In genomic region chr10:132960071-132960472, GRCh38 we compare ENCODE assay signal across 16 cellular contexts. TPM values are rescaled to one million over a fixed set of nuclear protein-coding genes. Genes with fewer than 3 reads are reported as not detected.
"Had no signal": no experiment of that assay in that cellular context is flagged by ENCODE, and none has a peak within 500 bp of the region (broad histone marks: within the 10 kb centered on the region; RNA-seq: fewer than 3 reads in every experiment).

No MANE protein-coding gene starts in this region.

- H3K4me3 ChIP-seq: stomach, thoracic aorta had no signal

- H3K27me3 ChIP-seq: brain microvascular endothelial cell had no signal

- H3K36me3 ChIP-seq: brain microvascular endothelial cell, neutrophil, stomach, thoracic aorta had no signal

- H3K4me1 ChIP-seq: foreskin keratinocyte had no signal

- H3K36me3 Mint-ChIP-seq: activated naive CD8-positive, alpha-beta T cell treated with anti-CD3 and anti-CD28 coated beads, Interleukin-2, amount 10 ng/mL, durations not matched to agents 7 days and 5 days; naive thymus-derived CD8-positive, alpha-beta T cell had no signal

- H3K27ac ChIP-seq: brain microvascular endothelial cell, foreskin keratinocyte, neutrophil, stomach, thoracic aorta had no signal

- ATAC-seq: activated CD8-positive, alpha-beta T cell treated with anti-CD3 and anti-CD28 coated beads for 36 hours; activated T-cell treated with anti-CD3 and anti-CD28 coated beads, Interleukin-2, amount 50 U/mL, for 72 hours; foreskin keratinocyte; naive thymus-derived CD8-positive, alpha-beta T cell; T-helper 17 cell had no signal

- H3K4me3 Mint-ChIP-seq: activated CD8-positive, alpha-beta T cell treated with anti-CD3 and anti-CD28 coated beads for 36 hours; activated naive CD8-positive, alpha-beta T cell treated with anti-CD3 and anti-CD28 coated beads, Interleukin-2, amount 10 ng/mL, durations not matched to agents 7 days and 5 days; activated T-cell treated with anti-CD3 and anti-CD28 coated beads, Interleukin-2, amount 50 U/mL, for 72 hours; naive thymus-derived CD8-positive, alpha-beta T cell; T-helper 17 cell had no signal

- H3K9me3 ChIP-seq: neutrophil, stomach, thoracic aorta had no signal

- H3K27ac Mint-ChIP-seq: activated CD8-positive, alpha-beta T cell treated with anti-CD3 and anti-CD28 coated beads for 36 hours; activated naive CD8-positive, alpha-beta T cell treated with anti-CD3 and anti-CD28 coated beads, Interleukin-2, amount 10 ng/mL, durations not matched to agents 7 days and 5 days; activated T-cell treated with anti-CD3 and anti-CD28 coated beads, Interleukin-2, amount 50 U/mL, for 72 hours; naive thymus-derived CD8-positive, alpha-beta T cell; T-helper 17 cell had no signal

- H3K9me3 Mint-ChIP-seq: activated CD8-positive, alpha-beta T cell treated with anti-CD3 and anti-CD28 coated beads for 36 hours; activated naive CD8-positive, alpha-beta T cell treated with anti-CD3 and anti-CD28 coated beads, Interleukin-2, amount 10 ng/mL, durations not matched to agents 7 days and 5 days; naive thymus-derived CD8-positive, alpha-beta T cell had no signal

- DNase-seq: activated CD4-positive, alpha-beta T cell treated with anti-CD3 and anti-CD28 coated beads for 48 hours; activated CD8-positive, alpha-beta T cell treated with anti-CD3 and anti-CD28 coated beads for 36 hours; activated naive CD8-positive, alpha-beta T cell treated with anti-CD3 and anti-CD28 coated beads, Interleukin-2, amount 10 ng/mL, durations not matched to agents 7 days and 5 days; activated T-cell treated with anti-CD3 and anti-CD28 coated beads, Interleukin-2, amount 50 U/mL, for 72 hours; brain microvascular endothelial cell; cerebellar nuclear complex; effector CD8-positive, alpha-beta T cell; foreskin keratinocyte; glutamatergic neuron; mammary epithelial cell; naive thymus-derived CD8-positive, alpha-beta T cell; stomach; T-helper 17 cell had no signal

RNA-seq across cellular contexts. Expression of gene CFAP46, which starts 17.7 kb away (rescaled TPM):
- total RNA-seq: activated naive CD8-positive, alpha-beta T cell treated with anti-CD3 and anti-CD28 coated beads, Interleukin-2, amount 10 ng/mL, durations not matched to agents 7 days and 5 days; naive thymus-derived CD8-positive, alpha-beta T cell; T-helper 17 cell; thoracic aorta had no signal
- polyA plus RNA-seq: mammary epithelial cell; naive thymus-derived CD8-positive, alpha-beta T cell; urinary bladder had no signal
